ENCODE assay signal across 1 cellular context in the genomic region with DNA sequence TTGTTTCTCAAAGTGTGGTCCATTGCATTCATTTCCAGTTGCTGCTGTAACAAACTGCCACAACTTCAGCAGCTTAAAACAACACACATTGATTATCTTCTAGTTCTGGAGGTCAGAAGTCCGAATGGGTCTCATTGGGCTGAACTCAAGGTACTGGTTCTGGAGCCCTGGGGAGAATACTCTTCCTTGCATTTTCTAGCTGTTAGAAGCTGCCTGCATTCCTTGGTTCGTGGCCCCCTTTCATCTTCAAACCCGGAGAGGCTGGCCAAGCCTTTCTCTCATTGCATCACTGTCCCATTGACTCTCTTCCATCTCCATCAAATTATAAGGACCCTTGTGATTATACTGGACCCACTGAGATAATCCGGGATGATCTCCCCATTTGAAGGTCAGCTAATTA.
TF ChIP-seq lines count a peak whose summit lies in the region.

No MANE protein-coding gene starts in this region.

TF ChIP-seq in K562, 482 proteins besides CTCF, POLR2A, EP300 and RAD21 (continued from another document):
- TF ChIP-seq, protein P1, sequence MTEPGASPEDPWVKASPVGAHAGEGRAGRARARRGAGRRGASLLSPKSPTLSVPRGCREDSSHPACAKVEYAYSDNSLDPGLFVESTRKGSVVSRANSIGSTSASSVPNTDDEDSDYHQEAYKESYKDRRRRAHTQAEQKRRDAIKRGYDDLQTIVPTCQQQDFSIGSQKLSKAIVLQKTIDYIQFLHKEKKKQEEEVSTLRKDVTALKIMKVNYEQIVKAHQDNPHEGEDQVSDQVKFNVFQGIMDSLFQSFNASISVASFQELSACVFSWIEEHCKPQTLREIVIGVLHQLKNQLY (CRISPR knock-in tag; conservative IDR thresholded peaks at IDR 0.05), result no peak
- TF ChIP-seq ATF1 (CRISPR knock-in tag; IDR thresholded peaks at IDR 0.05) (no peak), ATF1 (tag; IDR thresholded peaks at IDR 0.05) (no peak), BHLHE40 (IDR thresholded peaks at IDR 0.05; ENCODE audit: low read length) (no peak)
- TF ChIP-seq, protein P2, sequence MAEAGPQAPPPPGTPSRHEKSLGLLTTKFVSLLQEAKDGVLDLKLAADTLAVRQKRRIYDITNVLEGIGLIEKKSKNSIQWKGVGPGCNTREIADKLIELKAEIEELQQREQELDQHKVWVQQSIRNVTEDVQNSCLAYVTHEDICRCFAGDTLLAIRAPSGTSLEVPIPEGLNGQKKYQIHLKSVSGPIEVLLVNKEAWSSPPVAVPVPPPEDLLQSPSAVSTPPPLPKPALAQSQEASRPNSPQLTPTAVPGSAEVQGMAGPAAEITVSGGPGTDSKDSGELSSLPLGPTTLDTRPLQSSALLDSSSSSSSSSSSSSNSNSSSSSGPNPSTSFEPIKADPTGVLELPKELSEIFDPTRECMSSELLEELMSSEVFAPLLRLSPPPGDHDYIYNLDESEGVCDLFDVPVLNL (CRISPR knock-in tag; IDR thresholded peaks at IDR 0.05; ENCODE audit: low read depth), result no peak
- TF ChIP-seq, protein P3, sequence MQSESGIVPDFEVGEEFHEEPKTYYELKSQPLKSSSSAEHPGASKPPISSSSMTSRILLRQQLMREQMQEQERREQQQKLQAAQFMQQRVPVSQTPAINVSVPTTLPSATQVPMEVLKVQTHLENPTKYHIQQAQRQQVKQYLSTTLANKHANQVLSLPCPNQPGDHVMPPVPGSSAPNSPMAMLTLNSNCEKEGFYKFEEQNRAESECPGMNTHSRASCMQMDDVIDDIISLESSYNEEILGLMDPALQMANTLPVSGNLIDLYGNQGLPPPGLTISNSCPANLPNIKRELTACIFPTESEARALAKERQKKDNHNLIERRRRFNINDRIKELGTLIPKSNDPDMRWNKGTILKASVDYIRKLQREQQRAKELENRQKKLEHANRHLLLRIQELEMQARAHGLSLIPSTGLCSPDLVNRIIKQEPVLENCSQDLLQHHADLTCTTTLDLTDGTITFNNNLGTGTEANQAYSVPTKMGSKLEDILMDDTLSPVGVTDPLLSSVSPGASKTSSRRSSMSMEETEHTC (IDR thresholded peaks at IDR 0.05), result no peak
- TF ChIP-seq, protein P4, sequence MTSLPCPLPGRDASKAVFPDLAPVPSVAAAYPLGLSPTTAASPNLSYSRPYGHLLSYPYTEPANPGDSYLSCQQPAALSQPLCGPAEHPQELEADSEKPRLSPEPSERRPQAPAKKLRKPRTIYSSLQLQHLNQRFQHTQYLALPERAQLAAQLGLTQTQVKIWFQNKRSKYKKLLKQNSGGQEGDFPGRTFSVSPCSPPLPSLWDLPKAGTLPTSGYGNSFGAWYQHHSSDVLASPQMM (CRISPR knock-in tag; IDR thresholded peaks at IDR 0.05), result no peak
TF ChIP-seq in K562: peak in this region for 0.
